ENCODE assay signal across 1 cellular context in the genomic region with DNA sequence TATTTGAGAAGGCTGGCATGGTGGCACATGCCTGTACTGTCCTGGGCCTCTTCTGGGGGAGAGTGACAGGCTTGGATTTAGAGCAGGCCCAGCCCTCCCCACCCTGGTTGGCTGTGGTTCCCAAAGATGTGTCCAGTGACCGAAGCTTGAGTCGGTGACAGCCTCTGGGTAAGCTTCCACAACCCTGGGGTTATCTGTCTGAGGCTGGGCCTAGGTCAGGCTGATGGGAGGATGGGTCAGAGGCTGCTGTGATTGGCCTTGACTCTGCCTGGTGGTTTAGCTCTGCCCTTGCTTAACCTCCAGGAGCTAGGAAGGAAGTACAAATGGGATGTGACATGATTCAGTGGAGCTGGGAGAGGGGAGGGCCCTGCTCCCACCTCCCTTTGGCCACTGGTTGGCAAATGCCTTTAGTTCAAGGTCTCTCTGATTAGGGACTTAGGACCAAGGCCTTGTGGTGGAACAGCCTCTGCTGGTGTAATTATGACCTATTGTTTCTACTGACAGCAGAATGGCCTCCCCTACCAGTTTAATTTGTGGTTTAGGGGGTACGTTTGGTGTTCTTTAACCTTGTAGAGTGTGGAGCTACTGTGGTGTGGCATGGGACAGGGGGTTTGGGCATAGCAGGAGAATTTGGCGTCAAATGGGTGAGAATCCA.
TF ChIP-seq lines count a peak whose summit lies in the region.

No MANE protein-coding gene starts in this region.

TF ChIP-seq in liver, 16 proteins besides CTCF, POLR2A, EP300 and RAD21 (continued from another document):
- TF ChIP-seq, protein P1, sequence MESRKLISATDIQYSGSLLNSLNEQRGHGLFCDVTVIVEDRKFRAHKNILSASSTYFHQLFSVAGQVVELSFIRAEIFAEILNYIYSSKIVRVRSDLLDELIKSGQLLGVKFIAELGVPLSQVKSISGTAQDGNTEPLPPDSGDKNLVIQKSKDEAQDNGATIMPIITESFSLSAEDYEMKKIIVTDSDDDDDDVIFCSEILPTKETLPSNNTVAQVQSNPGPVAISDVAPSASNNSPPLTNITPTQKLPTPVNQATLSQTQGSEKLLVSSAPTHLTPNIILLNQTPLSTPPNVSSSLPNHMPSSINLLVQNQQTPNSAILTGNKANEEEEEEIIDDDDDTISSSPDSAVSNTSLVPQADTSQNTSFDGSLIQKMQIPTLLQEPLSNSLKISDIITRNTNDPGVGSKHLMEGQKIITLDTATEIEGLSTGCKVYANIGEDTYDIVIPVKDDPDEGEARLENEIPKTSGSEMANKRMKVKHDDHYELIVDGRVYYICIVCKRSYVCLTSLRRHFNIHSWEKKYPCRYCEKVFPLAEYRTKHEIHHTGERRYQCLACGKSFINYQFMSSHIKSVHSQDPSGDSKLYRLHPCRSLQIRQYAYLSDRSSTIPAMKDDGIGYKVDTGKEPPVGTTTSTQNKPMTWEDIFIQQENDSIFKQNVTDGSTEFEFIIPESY (IDR thresholded peaks at IDR 0.05) = peak; percentile 93
- TF ChIP-seq JUND (IDR thresholded peaks at IDR 0.05) (peak; percentile 70 to 92), EGR1 (IDR thresholded peaks at IDR 0.05; ENCODE audit: low read depth in 2 of 2) (peak; percentile 36 to 91), RXRA (IDR thresholded peaks at IDR 0.05) (peak; percentile 99 to 100), HNF4A (conservative IDR thresholded peaks at IDR 0.05) (peak; percentile 97), NR2F2 (IDR thresholded peaks at IDR 0.05) (peak; percentile 98), SP1 (IDR thresholded peaks at IDR 0.05) (peak; percentile 99), YY1 (IDR thresholded peaks at IDR 0.05) (peak; percentile 87)
- TF ChIP-seq, protein P2, sequence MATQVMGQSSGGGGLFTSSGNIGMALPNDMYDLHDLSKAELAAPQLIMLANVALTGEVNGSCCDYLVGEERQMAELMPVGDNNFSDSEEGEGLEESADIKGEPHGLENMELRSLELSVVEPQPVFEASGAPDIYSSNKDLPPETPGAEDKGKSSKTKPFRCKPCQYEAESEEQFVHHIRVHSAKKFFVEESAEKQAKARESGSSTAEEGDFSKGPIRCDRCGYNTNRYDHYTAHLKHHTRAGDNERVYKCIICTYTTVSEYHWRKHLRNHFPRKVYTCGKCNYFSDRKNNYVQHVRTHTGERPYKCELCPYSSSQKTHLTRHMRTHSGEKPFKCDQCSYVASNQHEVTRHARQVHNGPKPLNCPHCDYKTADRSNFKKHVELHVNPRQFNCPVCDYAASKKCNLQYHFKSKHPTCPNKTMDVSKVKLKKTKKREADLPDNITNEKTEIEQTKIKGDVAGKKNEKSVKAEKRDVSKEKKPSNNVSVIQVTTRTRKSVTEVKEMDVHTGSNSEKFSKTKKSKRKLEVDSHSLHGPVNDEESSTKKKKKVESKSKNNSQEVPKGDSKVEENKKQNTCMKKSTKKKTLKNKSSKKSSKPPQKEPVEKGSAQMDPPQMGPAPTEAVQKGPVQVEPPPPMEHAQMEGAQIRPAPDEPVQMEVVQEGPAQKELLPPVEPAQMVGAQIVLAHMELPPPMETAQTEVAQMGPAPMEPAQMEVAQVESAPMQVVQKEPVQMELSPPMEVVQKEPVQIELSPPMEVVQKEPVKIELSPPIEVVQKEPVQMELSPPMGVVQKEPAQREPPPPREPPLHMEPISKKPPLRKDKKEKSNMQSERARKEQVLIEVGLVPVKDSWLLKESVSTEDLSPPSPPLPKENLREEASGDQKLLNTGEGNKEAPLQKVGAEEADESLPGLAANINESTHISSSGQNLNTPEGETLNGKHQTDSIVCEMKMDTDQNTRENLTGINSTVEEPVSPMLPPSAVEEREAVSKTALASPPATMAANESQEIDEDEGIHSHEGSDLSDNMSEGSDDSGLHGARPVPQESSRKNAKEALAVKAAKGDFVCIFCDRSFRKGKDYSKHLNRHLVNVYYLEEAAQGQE (IDR thresholded peaks at IDR 0.05) = no peak
- TF ChIP-seq, protein P3, sequence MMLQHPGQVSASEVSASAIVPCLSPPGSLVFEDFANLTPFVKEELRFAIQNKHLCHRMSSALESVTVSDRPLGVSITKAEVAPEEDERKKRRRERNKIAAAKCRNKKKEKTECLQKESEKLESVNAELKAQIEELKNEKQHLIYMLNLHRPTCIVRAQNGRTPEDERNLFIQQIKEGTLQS (IDR thresholded peaks at IDR 0.05) = peak; percentile 58
